Comparison of ENCODE assay signal across 4 cellular contexts in genomic region chr1:897951-898350, GRCh38. TPM values are rescaled to one million over a fixed set of nuclear protein-coding genes. Genes with fewer than 3 reads are reported as not detected.
"Had no signal": no experiment of that assay in that cellular context is flagged by ENCODE, and none has a peak within 500 bp of the region (broad histone marks: within the 10 kb centered on the region; RNA-seq: fewer than 3 reads in every experiment).

No MANE protein-coding gene starts in this region.

RNA-seq across cellular contexts. Expression of gene SAMD11, which starts 25.8 kb away (rescaled TPM):
- total RNA-seq: activated CD4-positive, alpha-beta memory T cell treated with anti-CD3 and anti-CD28 coated beads for 36 hours; activated naive CD4-positive, alpha-beta T cell treated with anti-CD3 and anti-CD28 coated beads, Interleukin-2, amount 50 U/mL, for 72 hours; activated T-helper 1 cell treated with anti-CD3 and anti-CD28 coated beads, Interleukin-12 subunit alpha, Interleukin-12 subunit beta, Interleukin-2, Interleukin-4 antibody, amounts not matched to agents 30 ng/mL and 10 ng/mL and 1 ng/mL, durations not matched to agents 14 hours and 24 hours and 36 hours; T-helper 2 cell treated with Interferon-gamma antibody and Interleukin-4, amounts not matched to agents 100 ng/mL and 5 ng/mL, for 36 hours had no signal
